Comparison of ENCODE assay signal across 9 cellular contexts in the genomic region with DNA sequence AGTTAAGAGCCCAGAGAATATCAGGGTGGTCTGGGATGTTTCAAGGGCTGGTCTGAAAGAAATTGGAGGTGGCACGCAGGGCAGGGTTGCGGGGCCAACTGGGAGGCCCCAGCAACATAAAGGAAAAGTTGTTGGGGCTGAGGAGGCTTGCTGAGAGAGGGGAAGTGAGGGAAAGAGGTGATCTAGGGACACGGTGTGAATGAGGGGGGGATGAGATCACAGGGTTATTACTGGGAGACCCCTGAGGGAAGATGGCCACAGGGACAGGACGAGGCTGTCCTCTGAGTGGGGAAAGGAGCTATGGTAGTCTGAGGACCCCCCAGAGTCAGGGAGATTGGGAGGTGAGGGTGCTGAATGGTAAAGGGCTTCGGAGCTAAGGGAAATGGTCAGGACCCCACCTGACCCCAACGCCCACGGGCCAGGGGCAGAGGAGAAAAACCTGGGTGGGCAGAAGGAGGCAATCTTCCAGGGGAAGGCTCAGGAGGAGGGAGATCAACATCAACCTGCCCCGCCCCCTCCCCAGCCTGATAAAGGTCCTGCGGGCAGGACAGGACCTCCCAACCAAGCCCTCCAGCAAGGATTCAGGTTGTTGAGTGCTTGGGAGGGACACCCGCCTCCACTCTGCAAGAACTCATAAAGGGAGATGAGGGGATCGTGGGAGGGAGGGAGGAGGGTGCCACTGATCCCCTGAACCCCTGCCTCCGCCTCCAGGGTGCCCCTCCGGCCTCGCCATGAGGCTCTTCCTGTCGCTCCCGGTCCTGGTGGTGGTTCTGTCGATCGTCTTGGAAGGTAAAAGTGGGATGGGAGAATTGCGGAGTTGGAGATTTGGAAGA. TPM values are rescaled to one million over a fixed set of nuclear protein-coding genes. Genes with fewer than 3 reads are reported as not detected.
DNase-seq lines count a peak whose midpoint lies in the region; ATAC-seq and TF ChIP-seq lines count a peak whose summit lies in the region.
"Not testable (repeated sequence)": the region's sequence is repeated elsewhere in the genome, so short reads cannot be mapped to it uniquely, and the experiment has no call there.
"Had no signal": no experiment of that assay in that cellular context is flagged by ENCODE, and none has a peak within 500 bp of the region (broad histone marks: within the 10 kb centered on the region; RNA-seq: fewer than 3 reads in every experiment).

No MANE protein-coding gene starts in this region.

- H3K27me3 Mint-ChIP-seq in WTC11 (ENCODE audit: low read depth) = peaks cover 35% of the 10 kb centered on the region

- H2BK15ac ChIP-seq in neuronal stem cell (ENCODE audit: low read length) = not testable (repeated sequence)

- not testable (repeated sequence) for H3K36me3 Mint-ChIP-seq in WTC11

- peak overlapping the region; percentile 59 for H3K4me3 ChIP-seq in coronary artery
- peak overlapping the region; percentile 37 for H3K4me3 ChIP-seq in iPS-15b (ENCODE audit: low read depth, low read length)
- not testable (repeated sequence) for H3K4me3 ChIP-seq in neuronal stem cell (ENCODE audit: low read length in 2 of 2)
- H3K4me3 ChIP-seq in vagina = peak overlapping the region in 1 of 2 donors; percentile 36

- H3K23ac ChIP-seq in neuronal stem cell (ENCODE audit: low read depth, low read length, poor library complexity) = not testable (repeated sequence)

- peak overlapping the region; percentile 78 for H3K18ac ChIP-seq in neuronal stem cell (ENCODE audit: low read length)

- POLR2A ChIA-PET in WTC11 (lab: Charles Lee) = interaction anchor here (1.0 kb wide), 1 partner anchor 11 kb away, joined by 6 read pairs; no protein-coding TSS in a partner anchor

- CTCF ChIA-PET in WTC11 (lab: Charles Lee) = interaction anchor here (0.6 to 1.5 kb wide), 6 partner anchors 11 to 325 kb away, joined by 3 to 5 read pairs (median 3); a partner anchor contains a TSS

- intact Hi-C loops in vagina (cut with DNase I) = not testable (repeated sequence)

- H3K9me3 Mint-ChIP-seq in WTC11 = not testable (repeated sequence)

- peak overlapping the region; percentile 80 for H2AFZ ChIP-seq in neuronal stem cell (ENCODE audit: low read length)

- H3K14ac ChIP-seq in neuronal stem cell (ENCODE audit: low read length) = not testable (repeated sequence)

- H3K9me3 ChIP-seq in iPS-15b (ENCODE audit: control insufficient read depth, insufficient read depth, low read length); neuronal stem cell (replicated peaks in 1 of 2; ENCODE audit: control insufficient read depth in 2 of 2, insufficient read depth in 1 of 2, low read depth in 1 of 2, low read length in 2 of 2); vagina: not testable (repeated sequence)

- no CpG with 5 or more reads among the region's 19 CpGs for WGBS in neuronal stem cell (ENCODE audit: extremely low coverage in 2 of 2, insufficient read length in 2 of 2, insufficient replicate concordance in 1 of 2), 2 donors

- H2BK12ac ChIP-seq in neuronal stem cell (ENCODE audit: low read length) = not testable (repeated sequence)

- H3K4ac ChIP-seq in neuronal stem cell (ENCODE audit: low read length) = not testable (repeated sequence)

- not testable (repeated sequence) for H3K27me3 ChIP-seq in iPS-15b (ENCODE audit: control insufficient read depth, insufficient read depth, low read length); neuronal stem cell (ENCODE audit: control insufficient read depth in 3 of 3, insufficient read depth in 3 of 3, low read depth in 1 of 3, low read length in 3 of 3); vagina

- not testable (repeated sequence) for DNase-seq in WTC11 (ENCODE audit: low spot score); coronary artery (ENCODE audit: low spot score); neuronal stem cell (ENCODE audit: low spot score); vagina (ENCODE audit: extremely low spot score in 2 of 2)

- H3K4me1 ChIP-seq in iPS-15b (ENCODE audit: control insufficient read depth, insufficient read depth, low read length); neuronal stem cell (ENCODE audit: control insufficient read depth in 2 of 2, insufficient read depth in 1 of 2, low read depth in 1 of 2, low read length in 2 of 2): not testable (repeated sequence)
- H3K4me1 ChIP-seq in vagina = peaks cover 28% of the 10 kb centered on the region

- peak overlapping the region; percentile 75 for H3K4me3 Mint-ChIP-seq in WTC11

- H3K79me1 ChIP-seq in neuronal stem cell (ENCODE audit: low read depth, low read length) = not testable (repeated sequence)

- TF ChIP-seq POLR2A in vagina (IDR thresholded peaks at IDR 0.05) = not testable (repeated sequence)

- not testable (repeated sequence) for TF ChIP-seq CTCF in WTC11 (IDR thresholded peaks at IDR 0.05); coronary artery (IDR thresholded peaks at IDR 0.05); vagina (IDR thresholded peaks at IDR 0.05)

- peak; percentile 8 for ATAC-seq in HG02588 (IDR thresholded peaks at IDR 0.05; ENCODE audit: unreplicated experiment)
- peak; percentile 43 for ATAC-seq in WTC11

- not testable (repeated sequence) for H2BK120ac ChIP-seq in neuronal stem cell (ENCODE audit: low read depth, low read length)

- H3K27ac ChIP-seq in coronary artery (peak overlapping the region in 1 of 2 donors; percentile 22), vagina (peak overlapping the region; percentile 71)
- not testable (repeated sequence) for H3K27ac ChIP-seq in neuronal stem cell (replicated peaks; ENCODE audit: low read length)

- H4K91ac ChIP-seq in neuronal stem cell (ENCODE audit: low read depth, low read length, poor library complexity) = not testable (repeated sequence)

- not testable (repeated sequence) for H4K8ac ChIP-seq in neuronal stem cell (ENCODE audit: low read depth, low read length)

- peak overlapping the region; percentile 89; the same call in 1 of the 2 replicates for H3K27ac Mint-ChIP-seq in WTC11

- H3K36me3 ChIP-seq in iPS-15b (ENCODE audit: control insufficient read depth, insufficient read depth, low read length); neuronal stem cell (replicated peaks in 1 of 2; ENCODE audit: control insufficient read depth in 2 of 2, insufficient read depth in 2 of 2, low read length in 2 of 2); vagina: not testable (repeated sequence)

- H3K4me1 Mint-ChIP-seq in WTC11 = peaks cover 17% of the 10 kb centered on the region

- H2AK5ac ChIP-seq in neuronal stem cell (ENCODE audit: low read depth, low read length) = not testable (repeated sequence)

- H3K4me2 ChIP-seq in neuronal stem cell (ENCODE audit: insufficient read depth, low read length, poor library complexity, severe bottlenecking) = not testable (repeated sequence)

- H2BK5ac ChIP-seq in neuronal stem cell (ENCODE audit: low read length) = not testable (repeated sequence)

- not testable (repeated sequence) for H3K9ac ChIP-seq in iPS-15b (ENCODE audit: low read depth, low read length); neuronal stem cell (ENCODE audit: low read depth, low read length, poor library complexity)

TF ChIP-seq in WTC11, 78 proteins besides CTCF, POLR2A, EP300 and RAD21:
- 0 out of 2 replicates have a peak, but pooled peaks have one; percentile 18 for TF ChIP-seq ZNF263 (CRISPR knock-in tag; IDR thresholded peaks at IDR 0.05; ENCODE audit: low read depth)

RNA-seq across cellular contexts. Expression of a gene that starts 12.1 kb away (rescaled TPM):
- 76.2 to 101 TPM (median 86.5 TPM) in 3 replicates for total RNA-seq in WTC11 (2021)
- 128 TPM for polyA plus RNA-seq in neuronal stem cell (2013, experiment 1 of 2)
- 116 TPM for polyA plus RNA-seq in neuronal stem cell (2013, experiment 2 of 2)
- total RNA-seq in vagina = 14.5 TPM

RNA-seq across cellular contexts. Expression of a gene that starts 15.6 kb away (rescaled TPM):
- total RNA-seq in WTC11 (2021) (not detected in 3 replicates), vagina (not detected)
- not detected for polyA plus RNA-seq in neuronal stem cell (2013, experiment 1 of 2)
- not detected for polyA plus RNA-seq in neuronal stem cell (2013, experiment 2 of 2)
- total RNA-seq: activated T-cell treated with anti-CD3 and anti-CD28 coated beads, Interleukin-2, amount 50 U/mL, for 4 hours; HT-29; skeletal muscle tissue had no signal

RNA-seq across cellular contexts. Expression of a gene that starts 19.4 kb away (rescaled TPM):
- 0.66 to 0.81 TPM in 2 of 3 replicates, not detected in the other for total RNA-seq in WTC11 (2021)
- polyA plus RNA-seq in neuronal stem cell (2013, experiment 1 of 2) = 0.08 TPM
- polyA plus RNA-seq in neuronal stem cell (2013, experiment 2 of 2) = 0.08 TPM
- not detected for total RNA-seq in vagina
- total RNA-seq: activated T-cell treated with anti-CD3 and anti-CD28 coated beads, Interleukin-2, amount 50 U/mL, for 4 hours; HT-29; skeletal muscle tissue had no signal

RNA-seq across cellular contexts. Expression of a gene that starts 20.9 kb away (rescaled TPM):
- total RNA-seq in WTC11 (2021) (815 to 837 TPM (median 824 TPM) in 3 replicates), vagina (170 TPM)
- polyA plus RNA-seq in neuronal stem cell (2013, experiment 1 of 2) = 121 TPM
- polyA plus RNA-seq in neuronal stem cell (2013, experiment 2 of 2) = 119 TPM

RNA-seq across cellular contexts. Expression of a gene that starts 28.7 kb away (rescaled TPM):
- total RNA-seq in WTC11 (2021) = 75.9 to 85.6 TPM (median 76.4 TPM) in 3 replicates
- polyA plus RNA-seq in neuronal stem cell (2013, experiment 1 of 2) = 44.5 TPM
- 42.3 TPM for polyA plus RNA-seq in neuronal stem cell (2013, experiment 2 of 2)
- 130 TPM for total RNA-seq in vagina
